Comparison of ENCODE assay signal across 8 cellular contexts in genomic region chr3:186825294-186825821, GRCh38. TPM values are rescaled to one million over a fixed set of nuclear protein-coding genes. Genes with fewer than 3 reads are reported as not detected.
DNase-seq lines count a peak whose midpoint lies in the region; ATAC-seq and TF ChIP-seq lines count a peak whose summit lies in the region.

No MANE protein-coding gene starts in this region.

- H3K9ac ChIP-seq in iPS-15b (ENCODE audit: low read depth, low read length): peak overlapping the region; percentile 9

- H3K36me3 ChIP-seq in cardiac muscle cell (no peaks in the 10 kb centered on the region), iPS-15b (ENCODE audit: control insufficient read depth, insufficient read depth, low read length) (no peaks in the 10 kb centered on the region)

- peak; percentile 56 to 80 for DNase-seq in cardiac muscle cell (ENCODE audit: low read depth in 1 of 2, low spot score in 1 of 2)
- no peak for DNase-seq in Right ventricle myocardium inferior (ENCODE audit: missing footprints)
- peak; percentile 35 for DNase-seq in activated naive CD4-positive, alpha-beta T cell treated with Interleukin-2 at 50 U/mL for 16 hours
- peak; percentile 55 to 68 for DNase-seq in stimulated activated CD4-positive, alpha-beta T cell treated with anti-CD3 and anti-CD28 coated beads, Interleukin-2, amount 100 ng/mL, for 24 hours
- no peak for DNase-seq in NCI-H1092 treated with DMSO at 0.1 percent for 48 hours (lab: John Stamatoyannopoulos, UW)

- intact Hi-C loops in Right ventricle myocardium inferior (cut with DNase I): loop anchor here (10.0 kb wide), 1 partner anchor 841 kb away; no protein-coding TSS in a partner anchor

- H3K4me3 ChIP-seq in cardiac muscle cell (no peak overlapping the region), iPS-15b (ENCODE audit: low read depth, low read length) (peak overlapping the region; percentile 62)

- H3K27ac ChIP-seq in cardiac muscle cell: no peak overlapping the region

- H3K27me3 ChIP-seq in cardiac muscle cell: peaks cover 62% of the 10 kb centered on the region
- H3K27me3 ChIP-seq in iPS-15b (ENCODE audit: control insufficient read depth, insufficient read depth, low read length): peaks cover 51% of the 10 kb centered on the region

- H3K4me1 ChIP-seq in cardiac muscle cell (ENCODE audit: low read depth): peaks cover 3% of the 10 kb centered on the region
- peaks cover 3% of the 10 kb centered on the region for H3K4me1 ChIP-seq in iPS-15b (ENCODE audit: control insufficient read depth, insufficient read depth, low read length)

- no peak for TF ChIP-seq CTCF in cardiac muscle cell (IDR thresholded peaks at IDR 0.05; ENCODE audit: low read depth, low read length)

- ATAC-seq in Right ventricle myocardium inferior (no peak), HG03460 (IDR thresholded peaks at IDR 0.05; ENCODE audit: unreplicated experiment) (no peak), GM18858 (IDR thresholded peaks at IDR 0.05; ENCODE audit: unreplicated experiment) (no peak)

- H3K9me3 ChIP-seq in cardiac muscle cell (ENCODE audit: low read depth): no peaks in the 10 kb centered on the region
- H3K9me3 ChIP-seq in iPS-15b (ENCODE audit: control insufficient read depth, insufficient read depth, low read length): no peaks in the 10 kb centered on the region

RNA-seq across cellular contexts. Expression of gene ADIPOQ, which starts 17.2 kb away (rescaled TPM):
- total RNA-seq in cardiac muscle cell: not detected in 2 replicates
- not detected in 2 replicates for polyA plus RNA-seq in cardiac muscle cell
- total RNA-seq in Right ventricle myocardium inferior: 19.3 TPM

RNA-seq across cellular contexts. Expression of gene RFC4, which starts 19.1 kb away (rescaled TPM):
- 23.0 and 37.5 TPM in 2 replicates for total RNA-seq in cardiac muscle cell
- polyA plus RNA-seq in cardiac muscle cell: 34.0 and 47.4 TPM in 2 replicates
- 11.1 TPM for total RNA-seq in Right ventricle myocardium inferior

RNA-seq across cellular contexts. Expression of gene EIF4A2, which starts 42.0 kb away (rescaled TPM):
- total RNA-seq in cardiac muscle cell: 621 and 911 TPM in 2 replicates
- polyA plus RNA-seq in cardiac muscle cell: 359 and 471 TPM in 2 replicates
- 422 TPM for total RNA-seq in Right ventricle myocardium inferior

Comparison
In these comparisons a context has a peak if more than half of its experiments do, and no peak if none do; other contexts are left out.
1. DNase-seq: peak in cardiac muscle cell (2 of 2), activated naive CD4-positive, alpha-beta T cell treated with Interleukin-2 at 50 U/mL for 16 hours (single experiment) and stimulated activated CD4-positive, alpha-beta T cell treated with anti-CD3 and anti-CD28 coated beads, Interleukin-2, amount 100 ng/mL, for 24 hours (2 of 2); none in Right ventricle myocardium inferior (single experiment) and NCI-H1092 treated with DMSO at 0.1 percent for 48 hours (single experiment).
2. RNA of gene ADIPOQ, which starts 17.2 kb away (total RNA-seq): 19.3 TPM in Right ventricle myocardium inferior (single experiment); not detected in cardiac muscle cell; every median in the first group is over 10 times any median in the second.